In the genomic region with DNA sequence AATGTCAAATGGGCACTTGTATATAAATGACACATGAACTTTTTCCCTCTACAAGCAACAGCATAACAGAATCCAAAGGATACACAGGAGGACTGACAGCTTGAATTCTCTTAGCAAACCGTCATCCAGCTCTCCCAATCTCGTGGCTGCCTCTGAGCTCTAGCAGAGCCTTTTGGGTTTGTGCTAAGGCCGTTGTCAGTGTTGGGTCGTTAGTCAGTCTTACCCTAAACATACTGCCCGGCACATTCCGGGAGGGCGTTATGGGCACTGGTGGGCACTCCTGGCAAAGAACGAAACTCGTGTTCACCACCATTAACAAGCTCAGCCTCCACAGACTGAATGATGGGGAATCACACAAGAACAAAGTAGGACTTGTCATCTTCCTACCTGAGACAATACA, we compare ENCODE assay signal across 36 cellular contexts. TPM values are rescaled to one million over a fixed set of nuclear protein-coding genes. Genes with fewer than 3 reads are reported as not detected.
"Had no signal": no experiment of that assay in that cellular context is flagged by ENCODE, and none has a peak within 500 bp of the region (broad histone marks: within the 10 kb centered on the region; RNA-seq: fewer than 3 reads in every experiment).

No MANE protein-coding gene starts in this region.

- H3K9me3 ChIP-seq: MG63 had no signal

- DNase-seq: Karpas-422, Kasumi-1, KBM-7, KG1, MG63, MM.1S, MV-4-11, NCI-H1048, NCI-H1092, NCI-H1092 treated with DMSO at 0.1 percent for 48 hours, NCI-H1105, NCI-H1105 treated with DMSO at 0.1 percent for 48 hours, NCI-H1417 treated with DMSO at 0.1 percent for 48 hours, NCI-H1436, NCI-H1436 treated with DMSO at 0.1 percent for 48 hours, NCI-H146, NCI-H1694 treated with DMSO at 0.1 percent for 48 hours, NCI-H187, NCI-H187 treated with DMSO at 0.1 percent for 48 hours, NCI-H1930, NCI-H2029, NCI-H2029 treated with DMSO at 0.1 percent for 48 hours, NCI-H2081, NCI-H2081 treated with DMSO at 0.1 percent for 48 hours, NCI-H2107, NCI-H2171, NCI-H2171 treated with DMSO at 0.1 percent for 48 hours, NCI-H2227 treated with DMSO at 0.1 percent for 48 hours, NCI-H226, NCI-H345, NCI-H446, NCI-H446 treated with DMSO at 0.1 percent for 48 hours, NCI-H510A had no signal

- H3K4me3 ChIP-seq: MG63 had no signal

- H3K36me3 ChIP-seq: MG63 had no signal

- H3K27ac ChIP-seq: KMS-11 had no signal

- H3K27me3 ChIP-seq: MG63 had no signal

- H3K9ac ChIP-seq: KMS-11 had no signal

RNA-seq across cellular contexts. Expression of a gene that starts 19.6 kb away (rescaled TPM):
- total RNA-seq: M059J, MCF 10A had no signal
